8 cellular contexts compared by ENCODE assay signal in genomic region chr5:142025637-142026036, GRCh38. TPM values are rescaled to one million over a fixed set of nuclear protein-coding genes. Genes with fewer than 3 reads are reported as not detected.
DNase-seq lines count a peak whose midpoint lies in the region; ATAC-seq and TF ChIP-seq lines count a peak whose summit lies in the region.

No MANE protein-coding gene starts in this region.

- H2AFZ ChIP-seq in OCI-LY1 (ENCODE audit: low read length): no peak overlapping the region

- TF ChIP-seq CTCF in DOHH2 (IDR thresholded peaks at IDR 0.05; ENCODE audit: low read depth, low read length, poor library complexity, severe bottlenecking) (no peak), OCI-LY1 (IDR thresholded peaks at IDR 0.05; ENCODE audit: low read length) (no peak), ovary (IDR thresholded peaks at IDR 0.05) (no peak)

- TF ChIP-seq EP300 in ovary (IDR thresholded peaks at IDR 0.05): no peak

- intact Hi-C loops in ovary (cut with DNase I) (no loop called here), head of caudate nucleus (cut with DNase I) (no loop called here)

- peak overlapping the region; percentile 83 to 86 for H3K4me3 Mint-ChIP-seq in effector memory CD8-positive, alpha-beta T cell

- H4K20me1 ChIP-seq in DOHH2 (ENCODE audit: control insufficient read depth, insufficient read depth, low read depth, low read length) (no peaks in the 10 kb centered on the region), OCI-LY1 (ENCODE audit: insufficient read depth, low read length) (no peaks in the 10 kb centered on the region)

- H3K9me3 ChIP-seq in DOHH2 (ENCODE audit: control insufficient read depth, insufficient read depth, low read length) (no peaks in the 10 kb centered on the region), OCI-LY1 (ENCODE audit: low read length) (0 out of 2 replicates have a peak, but pooled peaks cover 2% of the 10 kb centered on the region), ovary (no peaks in the 10 kb centered on the region)

- peaks cover 47% of the 10 kb centered on the region for H3K27me3 ChIP-seq in DOHH2 (ENCODE audit: control insufficient read depth, low read length)
- no peaks in the 10 kb centered on the region; the same call in 1 of the 2 replicates for H3K27me3 ChIP-seq in OCI-LY1 (ENCODE audit: insufficient read depth, low read length)
- H3K27me3 ChIP-seq in ovary: no peaks in the 10 kb centered on the region

- 68 to 81% (median 71%) methylated on average over 7 to 8 of the region's 8 CpGs for WGBS in ovary, 3 donors

- H3K4me2 ChIP-seq in DOHH2 (ENCODE audit: low read length) (peak overlapping the region; percentile 88), OCI-LY1 (ENCODE audit: low read length) (no peak overlapping the region; the same call in 1 of the 2 replicates)

- H3K27ac ChIP-seq in DOHH2 (ENCODE audit: low read depth, low read length) (no peak overlapping the region), OCI-LY1 (ENCODE audit: low read depth, low read length, poor library complexity, severe bottlenecking) (no peak overlapping the region), ovary (no peak overlapping the region)

- no peak overlapping the region for H3K9ac ChIP-seq in OCI-LY1 (ENCODE audit: low read length)

- H3K9me3 Mint-ChIP-seq in effector memory CD8-positive, alpha-beta T cell: no peaks in the 10 kb centered on the region

- H3F3A ChIP-seq in DOHH2 (ENCODE audit: control insufficient read depth, insufficient read depth) (0 out of 2 replicates have a peak, but pooled peaks cover 3% of the 10 kb centered on the region), OCI-LY1 (ENCODE audit: insufficient read depth, low read length) (no peaks in the 10 kb centered on the region)

- H3K9me2 ChIP-seq in DOHH2 (replicated peaks; ENCODE audit: control insufficient read depth, low read length) (no peaks in the 10 kb centered on the region), OCI-LY1 (ENCODE audit: low read depth, low read length) (no peaks in the 10 kb centered on the region)

- no peak for ATAC-seq in effector memory CD8-positive, alpha-beta T cell (replicated peaks)
- ATAC-seq in HG02938 (IDR thresholded peaks at IDR 0.05; ENCODE audit: unreplicated experiment): no peak

- H3K4me1 ChIP-seq in DOHH2 (ENCODE audit: control insufficient read depth, low read length): peaks cover 13% of the 10 kb centered on the region
- peaks cover 14% of the 10 kb centered on the region for H3K4me1 ChIP-seq in OCI-LY1 (ENCODE audit: insufficient read depth, low read length, severe bottlenecking)
- no peaks in the 10 kb centered on the region for H3K4me1 ChIP-seq in ovary (ENCODE audit: insufficient read depth)

- H3K79me2 ChIP-seq in DOHH2 (ENCODE audit: control insufficient read depth, low read length) (no peaks in the 10 kb centered on the region), OCI-LY1 (ENCODE audit: insufficient read depth, low read length) (no peaks in the 10 kb centered on the region)

- peaks cover 11 to 14% of the 10 kb centered on the region in 2 donors for H3K4me1 Mint-ChIP-seq in effector memory CD8-positive, alpha-beta T cell (ENCODE audit: low read depth in 2 of 2)

- H3K36me3 Mint-ChIP-seq in effector memory CD8-positive, alpha-beta T cell (ENCODE audit: insufficient read depth): no peaks in the 10 kb centered on the region

- H3K27ac Mint-ChIP-seq in effector memory CD8-positive, alpha-beta T cell: peak overlapping the region; percentile 88 to 97

- H3K36me3 ChIP-seq in DOHH2 (ENCODE audit: control insufficient read depth, low read length) (no peaks in the 10 kb centered on the region), OCI-LY1 (ENCODE audit: insufficient read depth, low read length) (no peaks in the 10 kb centered on the region), ovary (no peaks in the 10 kb centered on the region)

- no peak for DNase-seq in effector memory CD8-positive, alpha-beta T cell
- DNase-seq in ovary (no peak), OCI-M1 (lab: John Stamatoyannopoulos, UW) (no peak), head of caudate nucleus (no peak), NCI-H526 (lab: John Stamatoyannopoulos, UW) (no peak)

- H3K27me3 Mint-ChIP-seq in effector memory CD8-positive, alpha-beta T cell: peaks cover 0 to 9% of the 10 kb centered on the region in 2 donors

- no peak for TF ChIP-seq POLR2A in ovary (IDR thresholded peaks at IDR 0.05)

- H3K4me3 ChIP-seq in DOHH2 (ENCODE audit: low read length): peak overlapping the region; percentile 72
- H3K4me3 ChIP-seq in OCI-LY1 (ENCODE audit: low read depth, low read length, poor library complexity, severe bottlenecking): peak overlapping the region; percentile 59
- peak overlapping the region; percentile 46 for H3K4me3 ChIP-seq in ovary

RNA-seq across cellular contexts. Expression of gene GNPDA1, which starts 12.8 kb away (rescaled TPM):
- 10 to 100 TPM; 20.3 to 40.9 (median 35.1) TPM for total RNA-seq in ovary
- 100 to 1,000 TPM in 1 of 2 donors, 10 to 100 TPM in 1; 23.2 to 108 TPM for polyA plus RNA-seq in ovary

RNA-seq across cellular contexts. Expression of gene RNF14, which starts 56.7 kb away (rescaled TPM):
- total RNA-seq in ovary: 10 to 100 TPM; 26.0 to 55.4 (median 42.6) TPM
- 10 to 100 TPM; 28.7 to 74.9 TPM for polyA plus RNA-seq in ovary
